27 cellular contexts compared by ENCODE assay signal in genomic region chr17:50039058-50039457, GRCh38. TPM values are rescaled to one million over a fixed set of nuclear protein-coding genes. Genes with fewer than 3 reads are reported as not detected.
A peak's percentile ranks its signal among the peaks of the same experiment; 100 is the strongest.
DNase-seq lines count a peak whose midpoint lies in the region; ATAC-seq, FAIRE-seq and TF ChIP-seq lines count a peak whose summit lies in the region.
"Had no signal": no experiment of that assay in that cellular context is flagged by ENCODE, and none has a peak within 500 bp of the region (broad histone marks: within the 10 kb centered on the region; RNA-seq: fewer than 3 reads in every experiment).

No MANE protein-coding gene starts in this region.

- intact Hi-C loops in sigmoid colon (cut with DNase I), result loop anchor here (2.0 kb wide), 1 partner anchor 16 kb away; no protein-coding TSS in a partner anchor

- H3K36me3 Mint-ChIP-seq in chondrocyte (ENCODE audit: low read depth) (no peaks in the 10 kb centered on the region), nephron (ENCODE audit: low read depth) (no peaks in the 10 kb centered on the region)
- H3K36me3 Mint-ChIP-seq: T-cell had no signal

- H3K4me1 Mint-ChIP-seq in chondrocyte (ENCODE audit: low read depth), result peaks cover 54% of the 10 kb centered on the region
- H3K4me1 Mint-ChIP-seq in nephron, result peaks cover 49% of the 10 kb centered on the region
- H3K4me1 Mint-ChIP-seq: T-cell had no signal

- H3K36me3 ChIP-seq in upper lobe of left lung, result no peaks in the 10 kb centered on the region
- H3K36me3 ChIP-seq in sigmoid colon, result no peaks in the 10 kb centered on the region
- H3K36me3 ChIP-seq: BLaER1 treated with 17β-estradiol and CSF1 and Interleukin-3, amounts not matched to agents 10 nM and 100 nM; MG63; SJCRH30 had no signal

- H3K27ac Mint-ChIP-seq in chondrocyte (ENCODE audit: unreplicated experiment) (no peak overlapping the region), nephron (peak overlapping the region in 2 of 3 experiments; percentile 66 to 67)
- H3K27ac Mint-ChIP-seq: CD4-positive, alpha-beta T cell; T-cell had no signal

- H3K9me3 ChIP-seq in upper lobe of left lung, result no peaks in the 10 kb centered on the region
- H3K9me3 ChIP-seq in sigmoid colon, result no peaks in the 10 kb centered on the region
- H3K9me3 ChIP-seq: A549; BLaER1 treated with 17β-estradiol and CSF1 and Interleukin-3, amounts not matched to agents 10 nM and 100 nM; MG63; SJCRH30 had no signal

- peak in 2 of 4 donors; percentile 20 to 33 for TF ChIP-seq EP300 in upper lobe of left lung (IDR thresholded peaks at IDR 0.05)
- no peak for TF ChIP-seq EP300 in sigmoid colon (IDR thresholded peaks at IDR 0.05)

- no peak for TF ChIP-seq CTCF in chondrocyte (IDR thresholded peaks at IDR 0.05)
- TF ChIP-seq CTCF in nephron (IDR thresholded peaks at IDR 0.05; ENCODE audit: unreplicated experiment in 3 of 3), result no peak
- TF ChIP-seq CTCF in upper lobe of left lung (IDR thresholded peaks at IDR 0.05), result no peak
- TF ChIP-seq CTCF in sigmoid colon (IDR thresholded peaks at IDR 0.05), result no peak

- peak; percentile 16 for FAIRE-seq in HTR-8/SVneo (lab: Jason Lieb, UNC)
- FAIRE-seq: G401.6, GM12878, H54 had no signal

- H3K27ac ChIP-seq in upper lobe of left lung (peak overlapping the region; percentile 13 to 91 (median 86)), sigmoid colon (no peak overlapping the region)
- H3K27ac ChIP-seq: BLaER1 treated with 17β-estradiol and CSF1 and Interleukin-3, amounts not matched to agents 10 nM and 100 nM; SJCRH30 had no signal

- H3K27me3 Mint-ChIP-seq in chondrocyte (ENCODE audit: low read depth), result no peaks in the 10 kb centered on the region
- H3K27me3 Mint-ChIP-seq in nephron (ENCODE audit: low read depth), result peaks cover 8% of the 10 kb centered on the region

- H3K9me3 Mint-ChIP-seq in chondrocyte (ENCODE audit: low read depth) (no peaks in the 10 kb centered on the region), nephron (peaks cover 6% of the 10 kb centered on the region)
- H3K9me3 Mint-ChIP-seq: CD4-positive, alpha-beta T cell; T-cell had no signal

- WGBS in upper lobe of left lung, 2 donors, result 58 to 71% methylated on average over 2 to 4 of the region's 4 CpGs
- WGBS in sigmoid colon, 2 donors, result 82 to 83% methylated on average over 4 of the region's 4 CpGs

- no peak for ATAC-seq in upper lobe of left lung (ENCODE audit: low FRiP score in 2 of 2)
- no peak for ATAC-seq in GM19397 (IDR thresholded peaks at IDR 0.05; ENCODE audit: unreplicated experiment)
- ATAC-seq: GM12878, T-cell had no signal

- H3K4me3 ChIP-seq in upper lobe of left lung, result no peak overlapping the region
- H3K4me3 ChIP-seq in sigmoid colon, result no peak overlapping the region
- H3K4me3 ChIP-seq: A549; BLaER1 treated with 17β-estradiol and CSF1 and Interleukin-3, amounts not matched to agents 10 nM and 100 nM; GM12878; MG63; SJCRH30 had no signal

- TF ChIP-seq POLR2A in upper lobe of left lung (IDR thresholded peaks at IDR 0.05), result no peak
- no peak for TF ChIP-seq POLR2A in sigmoid colon (IDR thresholded peaks at IDR 0.05)

- DNase-seq in HTR-8/SVneo (ENCODE audit: insufficient read length, low spot score) (no peak), chondrocyte (ENCODE audit: low spot score) (peak; percentile 51), upper lobe of left lung (no peak), GF-D8 (lab: John Stamatoyannopoulos, UW) (no peak), sigmoid colon (no peak)
- DNase-seq: AML-193; CD4-positive, alpha-beta T cell; DMS53; KG1; MG63; NCI-H1048; NCI-H1417; NCI-H1694; NCI-H2029 treated with DMSO at 0.1 percent for 48 hours; NCI-H2227 treated with DMSO at 0.1 percent for 48 hours; NCI-H69; RPMI8226; SJCRH30; T-cell had no signal

- peaks cover 52 to 71% (median 62%) of the 10 kb centered on the region in 4 donors for H3K4me1 ChIP-seq in upper lobe of left lung
- H3K4me1 ChIP-seq in sigmoid colon, result peaks cover 0 to 43% (median 36%) of the 10 kb centered on the region in 4 donors
- H3K4me1 ChIP-seq: BLaER1 treated with 17β-estradiol and CSF1 and Interleukin-3, amounts not matched to agents 10 nM and 100 nM; SJCRH30 had no signal

- H3K27me3 ChIP-seq in upper lobe of left lung (no peaks in the 10 kb centered on the region), sigmoid colon (no peaks in the 10 kb centered on the region)
- H3K27me3 ChIP-seq: MG63, SJCRH30 had no signal

- H3K4me3 Mint-ChIP-seq in chondrocyte (ENCODE audit: unreplicated experiment), result no peak overlapping the region
- H3K4me3 Mint-ChIP-seq in nephron, result no peak overlapping the region
- H3K4me3 Mint-ChIP-seq: CD4-positive, alpha-beta T cell; T-cell had no signal

RNA-seq across cellular contexts. Expression of gene ITGA3, which starts 16.9 kb away (rescaled TPM):
- total RNA-seq in chondrocyte (85.8 to 236 TPM (median 216 TPM) in 3 replicates), upper lobe of left lung (100 to 1,000 TPM; 193 to 469 (median 350) TPM), sigmoid colon (10 to 100 TPM; 19.9 to 54.0 (median 39.5) TPM)
- 10 to 100 TPM; 15.6 to 85.1 (median 17.1) TPM for polyA plus RNA-seq in sigmoid colon

RNA-seq across cellular contexts. Expression of gene DLX3, which starts 44.0 kb away (rescaled TPM):
- 0.10 TPM in 1 of 3 replicates, not detected in the others for total RNA-seq in chondrocyte
- total RNA-seq in upper lobe of left lung, result under 1 TPM in 4 of 6 donors, not detected in 2; 0.20 to 0.91 (median 0.54) TPM
- under 1 TPM in 1 of 4 donors, not detected in 3; 0.27 TPM for total RNA-seq in sigmoid colon
- polyA plus RNA-seq in sigmoid colon, result under 1 TPM in 1 of 3 donors, not detected in 2; 0.07 TPM
- total RNA-seq: CD4-positive, alpha-beta T cell; GM12878; NCI-H460; SJCRH30; T-cell had no signal
- polyA plus RNA-seq: GM12878 had no signal

RNA-seq across cellular contexts. Expression of gene PDK2, which starts 56.1 kb away (rescaled TPM):
- total RNA-seq in chondrocyte (28.9 to 38.0 TPM (median 31.1 TPM) in 3 replicates), upper lobe of left lung (10 to 100 TPM; 15.7 to 80.7 (median 34.9) TPM), sigmoid colon (10 to 100 TPM; 40.3 to 82.8 (median 45.7) TPM)
- 10 to 100 TPM; 23.1 to 56.5 (median 43.9) TPM for polyA plus RNA-seq in sigmoid colon

Comparison
In these comparisons a context has a peak if more than half of its experiments do, and no peak if none do; other contexts are left out.
1. H3K27ac ChIP-seq: peak in upper lobe of left lung (4 of 4); none in sigmoid colon (0 of 4).